ENCODE assay signal across 20 cellular contexts in the genomic region with DNA sequence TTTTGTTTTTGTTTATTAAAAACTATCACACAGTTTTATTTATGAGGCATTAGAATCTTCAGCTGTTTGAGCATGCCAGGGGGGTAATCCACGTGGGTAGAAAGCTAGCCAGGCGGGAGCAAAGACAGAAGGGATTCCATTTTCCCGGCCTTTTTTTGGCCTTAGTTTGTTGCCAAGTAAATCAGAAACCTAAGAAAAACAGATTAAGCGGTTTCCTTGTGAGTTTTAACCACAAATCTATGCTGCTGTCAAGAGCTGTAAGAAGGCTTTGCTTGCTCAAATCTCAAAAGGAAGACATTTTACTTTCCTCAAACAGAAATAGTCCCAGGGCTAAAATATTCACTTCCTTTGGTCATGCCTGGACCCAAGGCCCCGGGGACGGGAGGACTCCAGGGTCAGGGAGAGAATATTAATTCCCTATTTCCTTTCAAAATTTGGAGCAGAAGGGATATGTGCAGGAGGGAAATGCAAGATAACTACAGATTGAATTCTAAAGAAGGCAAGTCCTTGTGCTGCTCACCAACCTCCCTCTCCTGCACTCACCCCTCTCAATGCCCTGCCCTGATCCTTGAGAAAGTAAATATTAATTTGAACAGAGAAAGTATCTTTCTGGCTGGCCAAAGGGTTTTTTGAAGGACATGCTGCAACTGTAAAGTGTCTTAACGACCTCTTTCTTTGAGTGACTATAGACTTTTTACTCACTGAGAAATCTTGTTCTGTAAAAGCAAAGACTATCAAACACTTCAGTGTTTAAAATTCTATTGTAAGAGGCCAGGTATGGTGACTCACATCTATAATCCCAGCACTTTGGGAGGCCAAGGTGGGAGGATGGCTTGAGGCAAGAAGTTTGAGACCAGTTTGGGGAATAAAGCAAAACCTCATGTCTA.
DNase-seq lines count a peak whose midpoint lies in the region; ATAC-seq, FAIRE-seq and TF ChIP-seq lines count a peak whose summit lies in the region.
"Had no signal": no experiment of that assay in that cellular context is flagged by ENCODE, and none has a peak within 500 bp of the region (broad histone marks: within the 10 kb centered on the region; RNA-seq: fewer than 3 reads in every experiment).

No MANE protein-coding gene starts in this region.

- no peak overlapping the region for H3K4me3 ChIP-seq in astrocyte (ENCODE audit: insufficient read depth, low read depth, low read length)
- no peak overlapping the region for H3K4me3 ChIP-seq in keratinocyte (ENCODE audit: control insufficient read depth in 2 of 3, extremely low read depth in 1 of 3, insufficient read depth in 2 of 3, low read depth in 1 of 3, low read length in 3 of 3)
- no peak overlapping the region for H3K4me3 ChIP-seq in osteoblast (ENCODE audit: insufficient read depth, low read length)
- H3K4me3 ChIP-seq in upper lobe of right lung = no peak overlapping the region
- H3K4me3 ChIP-seq: gastroesophageal sphincter, mucosa of descending colon, prostate gland had no signal

- H3K36me3 ChIP-seq in astrocyte (ENCODE audit: insufficient read depth, low read length) = no peaks in the 10 kb centered on the region
- no peaks in the 10 kb centered on the region for H3K36me3 ChIP-seq in keratinocyte (ENCODE audit: control insufficient read depth in 2 of 2, extremely low read depth in 1 of 2, insufficient read depth in 2 of 2, low read length in 2 of 2)
- no peaks in the 10 kb centered on the region for H3K36me3 ChIP-seq in osteoblast (ENCODE audit: insufficient read depth, low read length)
- H3K36me3 ChIP-seq in upper lobe of right lung = no peaks in the 10 kb centered on the region
- H3K36me3 ChIP-seq: BE2C, gastroesophageal sphincter, prostate gland, WERI-Rb-1 had no signal

- FAIRE-seq in astrocyte (lab: Jason Lieb, UNC) (no peak), keratinocyte (lab: Jason Lieb, UNC) (peak; percentile 57)
- FAIRE-seq: H54 had no signal

- H4K20me1 ChIP-seq in astrocyte (ENCODE audit: insufficient read depth, low read length) = no peaks in the 10 kb centered on the region
- H4K20me1 ChIP-seq in keratinocyte (ENCODE audit: control insufficient read depth, extremely low read depth, insufficient read depth, low read length) = no peaks in the 10 kb centered on the region
- H4K20me1 ChIP-seq in osteoblast (ENCODE audit: insufficient read depth, low read length) = no peaks in the 10 kb centered on the region

- no peak overlapping the region for H2AFZ ChIP-seq in astrocyte (ENCODE audit: low read depth, low read length)
- H2AFZ ChIP-seq in keratinocyte (ENCODE audit: control insufficient read depth, low read length) = no peak overlapping the region
- H2AFZ ChIP-seq in osteoblast (ENCODE audit: low read length) = peak overlapping the region; percentile 31

- H3K27ac ChIP-seq in astrocyte (ENCODE audit: low read depth, low read length) (no peak overlapping the region), keratinocyte (ENCODE audit: control insufficient read depth, insufficient read depth, low read length) (no peak overlapping the region), osteoblast (ENCODE audit: low read depth, low read length) (no peak overlapping the region), upper lobe of right lung (peak overlapping the region; percentile 75)
- H3K27ac ChIP-seq: gastroesophageal sphincter, prostate gland, WERI-Rb-1 had no signal

- intact Hi-C loops in upper lobe of right lung (cut with DNase I) = no loop called here

- H3K9me3 Mint-ChIP-seq in astrocyte (ENCODE audit: unreplicated experiment) = peaks cover 2% of the 10 kb centered on the region
- H3K9me3 Mint-ChIP-seq: activated CD4-positive, alpha-beta memory T cell treated with anti-CD3 and anti-CD28 coated beads for 36 hours; T-cell had no signal

- peaks cover 58% of the 10 kb centered on the region for H3K4me1 Mint-ChIP-seq in astrocyte (ENCODE audit: low read depth, unreplicated experiment)

- H3K4me1 ChIP-seq in astrocyte (ENCODE audit: insufficient read depth, low read length) (peaks cover 7% of the 10 kb centered on the region), keratinocyte (ENCODE audit: control insufficient read depth, extremely low read depth, insufficient read depth, low read length) (peaks cover 43% of the 10 kb centered on the region), osteoblast (ENCODE audit: insufficient read depth, low read length) (peaks cover 20% of the 10 kb centered on the region), upper lobe of right lung (peaks cover 46% of the 10 kb centered on the region)
- H3K4me1 ChIP-seq: BE2C, prostate gland had no signal

- TF ChIP-seq CTCF in astrocyte (IDR thresholded peaks at IDR 0.05; ENCODE audit: insufficient read depth, low read depth, low read length) (no peak), keratinocyte (optimal IDR thresholded peaks at IDR 0.05 in 1 of 3, IDR thresholded peaks at IDR 0.05 in 1 of 3, conservative IDR thresholded peaks at IDR 0.05 in 1 of 3; ENCODE audit: extremely low read depth in 1 of 3, insufficient read depth in 2 of 3, low read length in 3 of 3) (no peak), osteoblast (IDR thresholded peaks at IDR 0.05; ENCODE audit: extremely low read depth, low read depth, low read length) (no peak), upper lobe of right lung (IDR thresholded peaks at IDR 0.05) (no peak)

- no peaks in the 10 kb centered on the region for H3K27me3 ChIP-seq in astrocyte (ENCODE audit: insufficient read depth, low read length)
- H3K27me3 ChIP-seq in keratinocyte (ENCODE audit: control insufficient read depth, extremely low read depth, insufficient read depth, low read length) = no peaks in the 10 kb centered on the region
- H3K27me3 ChIP-seq in osteoblast (ENCODE audit: insufficient read depth, low read length) = peaks cover 9% of the 10 kb centered on the region
- H3K27me3 ChIP-seq in upper lobe of right lung = no peaks in the 10 kb centered on the region
- H3K27me3 ChIP-seq: gastroesophageal sphincter had no signal

- no peaks in the 10 kb centered on the region for H3K27me3 Mint-ChIP-seq in astrocyte (ENCODE audit: low read depth, unreplicated experiment)
- H3K27me3 Mint-ChIP-seq: activated CD4-positive, alpha-beta memory T cell treated with anti-CD3 and anti-CD28 coated beads for 36 hours; activated naive CD8-positive, alpha-beta T cell treated with anti-CD3 and anti-CD28 coated beads for 36 hours had no signal

- no peaks in the 10 kb centered on the region for H3K36me3 Mint-ChIP-seq in astrocyte (ENCODE audit: low read depth, unreplicated experiment)
- H3K36me3 Mint-ChIP-seq: activated CD4-positive, alpha-beta memory T cell treated with anti-CD3 and anti-CD28 coated beads for 36 hours; activated naive CD8-positive, alpha-beta T cell treated with anti-CD3 and anti-CD28 coated beads for 36 hours; T-cell had no signal

- ATAC-seq in upper lobe of right lung = peak; percentile 77
- ATAC-seq: activated T-cell treated with anti-CD3 and anti-CD28 coated beads, Interleukin-2, amount 50 U/mL, for 4 hours; gastroesophageal sphincter; T-cell had no signal

- no peaks in the 10 kb centered on the region for H3K9me1 ChIP-seq in keratinocyte (ENCODE audit: control insufficient read depth, extremely low read depth, insufficient read depth, low read length)

- H3K4me3 Mint-ChIP-seq in astrocyte (ENCODE audit: unreplicated experiment) = no peak overlapping the region
- H3K4me3 Mint-ChIP-seq: activated CD4-positive, alpha-beta memory T cell treated with anti-CD3 and anti-CD28 coated beads for 36 hours; activated naive CD8-positive, alpha-beta T cell treated with anti-CD3 and anti-CD28 coated beads for 36 hours; activated T-cell treated with anti-CD3 and anti-CD28 coated beads, Interleukin-2, amount 50 U/mL, for 4 hours had no signal

- H3K79me2 ChIP-seq in astrocyte (ENCODE audit: insufficient read depth, low read length) = no peaks in the 10 kb centered on the region
- no peaks in the 10 kb centered on the region for H3K79me2 ChIP-seq in keratinocyte (ENCODE audit: control insufficient read depth, insufficient read depth, low read length)
- no peaks in the 10 kb centered on the region for H3K79me2 ChIP-seq in osteoblast (ENCODE audit: insufficient read depth, low read length)

- dilution Hi-C loops in keratinocyte (cut with MboI; ENCODE audit: extremely low pct_ligation_motif_present, low sequenced_read_pairs) = no loop called here

- no peaks in the 10 kb centered on the region for H3K9me3 ChIP-seq in astrocyte (ENCODE audit: insufficient read depth, low read depth, low read length)
- no peaks in the 10 kb centered on the region for H3K9me3 ChIP-seq in keratinocyte (ENCODE audit: control insufficient read depth, low read depth, low read length)
- no peaks in the 10 kb centered on the region for H3K9me3 ChIP-seq in osteoblast (ENCODE audit: low read depth, low read length)
- H3K9me3 ChIP-seq in upper lobe of right lung = no peaks in the 10 kb centered on the region
- H3K9me3 ChIP-seq: BE2C, gastroesophageal sphincter, mucosa of descending colon, prostate gland had no signal

- peak; percentile 37 for DNase-seq in astrocyte (ENCODE audit: low read depth)
- no peak for DNase-seq in keratinocyte (ENCODE audit: low read depth, low spot score)
- peak; percentile 35 for DNase-seq in osteoblast (ENCODE audit: insufficient read length, low spot score, missing footprints)
- DNase-seq in upper lobe of right lung = no peak
- no peak for DNase-seq in effector CD8-positive, alpha-beta T cell (lab: John Stamatoyannopoulos, UW)
- DNase-seq in putamen (ENCODE audit: low spot score) = no peak
- DNase-seq in HUDEP-2 (lab: John Stamatoyannopoulos, UW; ENCODE audit: unreplicated experiment in 76 of 76) = no peak
- DNase-seq: activated CD4-positive, alpha-beta memory T cell treated with anti-CD3 and anti-CD28 coated beads for 36 hours; activated naive CD8-positive, alpha-beta T cell treated with anti-CD3 and anti-CD28 coated beads for 36 hours; activated T-cell treated with anti-CD3 and anti-CD28 coated beads, Interleukin-2, amount 50 U/mL, for 4 hours; BE2C; cerebellar nuclear complex; mucosa of descending colon; NCI-H1436; NK-92 treated with Interleukin-12 subunit alpha and Interleukin-12 subunit beta, amount 100 ng/mL, for 24 hours; WERI-Rb-1 had no signal

- H3K27ac Mint-ChIP-seq in astrocyte (ENCODE audit: unreplicated experiment) = peak overlapping the region; percentile 60
- H3K27ac Mint-ChIP-seq: activated CD4-positive, alpha-beta memory T cell treated with anti-CD3 and anti-CD28 coated beads for 36 hours; activated naive CD8-positive, alpha-beta T cell treated with anti-CD3 and anti-CD28 coated beads for 36 hours; T-cell had no signal

- H3K9ac ChIP-seq in astrocyte (ENCODE audit: low read length) (no peak overlapping the region), keratinocyte (ENCODE audit: control insufficient read depth, extremely low read depth, insufficient read depth, low read length) (no peak overlapping the region)

- H3K4me2 ChIP-seq in astrocyte (ENCODE audit: low read length) (no peak overlapping the region), keratinocyte (ENCODE audit: control insufficient read depth, extremely low read depth, insufficient read depth, low read depth, low read length) (no peak overlapping the region), osteoblast (ENCODE audit: insufficient read depth, low read length) (peak overlapping the region; percentile 7)

Comparison
In these comparisons a context has a peak if more than half of its experiments do, and no peak if none do; other contexts are left out.
1. DNase-seq: peak in astrocyte (single experiment) and osteoblast (single experiment); none in keratinocyte (single experiment), upper lobe of right lung (single experiment), effector CD8-positive, alpha-beta T cell (single experiment), putamen (single experiment) and HUDEP-2 (0 of 76).